Comparison of ENCODE assay signal across 32 cellular contexts in the genomic region with DNA sequence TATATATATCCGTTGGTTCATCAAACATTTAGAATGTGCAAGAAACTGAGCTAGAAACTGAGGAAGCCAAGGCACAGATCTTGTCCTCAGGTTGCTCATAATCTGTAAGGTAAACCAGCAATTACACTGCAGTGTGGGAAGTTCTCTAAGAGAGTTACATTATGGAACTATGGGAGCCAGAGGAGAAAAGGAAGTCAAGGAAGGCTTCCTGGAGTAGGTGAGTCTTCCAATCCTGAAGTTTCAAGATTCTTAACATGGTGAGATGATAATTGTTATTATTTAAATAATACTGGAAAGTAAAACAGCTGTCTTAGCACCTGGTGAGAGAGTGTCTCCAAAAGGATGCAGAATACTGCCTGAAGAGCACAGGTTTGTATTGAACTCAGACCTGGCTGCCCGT. TPM values are rescaled to one million over a fixed set of nuclear protein-coding genes. Genes with fewer than 3 reads are reported as not detected.
"Had no signal": no experiment of that assay in that cellular context is flagged by ENCODE, and none has a peak within 500 bp of the region (broad histone marks: within the 10 kb centered on the region; RNA-seq: fewer than 3 reads in every experiment).

No MANE protein-coding gene starts in this region.

- DNase-seq: stimulated activated CD4-positive, alpha-beta T cell treated with anti-CD3 and anti-CD28 coated beads, Interleukin-2, amount 100 ng/mL, for 48 hours; stimulated activated CD4-positive, alpha-beta T cell treated with anti-CD3 and anti-CD28 coated beads, Interleukin-4, amount 100 ng/mL, for 1 hour; stimulated activated CD4-positive, alpha-beta T cell treated with anti-CD3 and anti-CD28 coated beads, Interleukin-4, amount 100 ng/mL, for 24 hours; stimulated activated CD4-positive, alpha-beta T cell treated with anti-CD3 and anti-CD28 coated beads, Interleukin-4, amount 100 ng/mL, for 4 hours; stimulated activated CD8-positive, alpha-beta memory T cell treated with anti-CD3 and anti-CD28 coated beads, Interleukin-4, amount 100 ng/mL, for 48 hours; stimulated activated naive B cell treated with anti-CD40 and anti-IgM and Interleukin-4, amounts not matched to agents 10 μg/mL and 1 μg/mL and 100 μg/mL, for 72 hours; stimulated activated naive CD4-positive, alpha-beta T cell; stimulated activated naive CD4-positive, alpha-beta T cell treated with Interleukin-2 at 50 U/mL for 16 hours; stimulated activated naive CD8-positive, alpha-beta T cell treated with anti-CD3 and anti-CD28 coated beads, Interleukin-15, amount 100 ng/mL, for 72 hours; stimulated activated naive CD8-positive, alpha-beta T cell treated with anti-CD3 and anti-CD28 coated beads, Interleukin-15, Interleukin-2, amounts not matched to agents 100 U/mL and 50 U/mL, for 24 hours; stomach; substantia nigra; testis; thyroid gland; tibial artery; transverse colon; trophoblast cell; upper lobe of left lung; upper lobe of right lung; uterus had no signal

- H3K4me3 Mint-ChIP-seq: stimulated activated effector memory CD8-positive, alpha-beta T cell treated with anti-CD3 and anti-CD28 coated beads, Interleukin-12 subunit alpha, Interleukin-12 subunit beta, amount 100 ng/mL, for 72 hours; stimulated activated memory B cell treated with anti-CD40 and anti-IgM and Interleukin-4, amounts not matched to agents 10 μg/mL and 1 μg/mL and 100 μg/mL, for 72 hours; stimulated activated naive B cell treated with anti-CD40 and anti-IgM and Interleukin-4, amounts not matched to agents 10 μg/mL and 1 μg/mL and 100 μg/mL, for 72 hours; stimulated activated naive CD8-positive, alpha-beta T cell treated with anti-CD3 and anti-CD28 coated beads, Interleukin-15, amount 100 ng/mL, for 72 hours; stimulated activated naive CD8-positive, alpha-beta T cell treated with anti-CD3 and anti-CD28 coated beads, Interleukin-15, Interleukin-2, amounts not matched to agents 100 ng/mL and 50 ng/mL, for 24 hours; type B pancreatic cell had no signal

- H3K27ac Mint-ChIP-seq: stimulated activated effector memory CD8-positive, alpha-beta T cell treated with anti-CD3 and anti-CD28 coated beads, Interleukin-12 subunit alpha, Interleukin-12 subunit beta, amount 100 ng/mL, for 72 hours; stimulated activated memory B cell treated with anti-CD40 and anti-IgM and Interleukin-4, amounts not matched to agents 10 μg/mL and 1 μg/mL and 100 μg/mL, for 72 hours; stimulated activated naive B cell treated with anti-CD40 and anti-IgM and Interleukin-4, amounts not matched to agents 10 μg/mL and 1 μg/mL and 100 μg/mL, for 72 hours; stimulated activated naive CD8-positive, alpha-beta T cell treated with anti-CD3 and anti-CD28 coated beads, Interleukin-15, Interleukin-2, amounts not matched to agents 100 ng/mL and 50 ng/mL, for 24 hours; type B pancreatic cell had no signal

- H3K4me1 ChIP-seq: stomach, thyroid gland, tibial nerve, upper lobe of left lung, upper lobe of right lung, uterus, vagina had no signal

- H3K27me3 ChIP-seq: stomach, suprapubic skin, testis, thyroid gland, tibial artery, tibial nerve, transverse colon, upper lobe of left lung, upper lobe of right lung, uterus, vagina had no signal

- H3K36me3 Mint-ChIP-seq: stimulated activated effector memory CD8-positive, alpha-beta T cell treated with anti-CD3 and anti-CD28 coated beads, Interleukin-12 subunit alpha, Interleukin-12 subunit beta, amount 100 ng/mL, for 72 hours; stimulated activated memory B cell treated with anti-CD40 and anti-IgM and Interleukin-4, amounts not matched to agents 10 μg/mL and 1 μg/mL and 100 μg/mL, for 72 hours; stimulated activated naive B cell treated with anti-CD40 and anti-IgM and Interleukin-4, amounts not matched to agents 10 μg/mL and 1 μg/mL and 100 μg/mL, for 72 hours; type B pancreatic cell had no signal

- H3K4me3 ChIP-seq: stomach, suprapubic skin, testis, thoracic aorta, thyroid gland, tibial artery, tibial nerve, transverse colon, upper lobe of left lung, upper lobe of right lung, uterus, vagina had no signal

- H3K9me3 ChIP-seq: stomach, suprapubic skin, testis, thoracic aorta, thyroid gland, tibial artery, tibial nerve, transverse colon, upper lobe of left lung, upper lobe of right lung, uterus, vagina had no signal

- ATAC-seq: stimulated activated effector memory CD8-positive, alpha-beta T cell treated with anti-CD3 and anti-CD28 coated beads, Interleukin-12 subunit alpha, Interleukin-12 subunit beta, amount 100 ng/mL, for 72 hours; stimulated activated memory B cell treated with anti-CD40 and anti-IgM and Interleukin-4, amounts not matched to agents 10 μg/mL and 1 μg/mL and 100 μg/mL, for 72 hours; stimulated activated naive B cell treated with anti-CD40 and anti-IgM and Interleukin-4, amounts not matched to agents 10 μg/mL and 1 μg/mL and 100 μg/mL, for 72 hours; stimulated activated naive CD8-positive, alpha-beta T cell treated with anti-CD3 and anti-CD28 coated beads, Interleukin-15, amount 100 ng/mL, for 72 hours; stimulated activated naive CD8-positive, alpha-beta T cell treated with anti-CD3 and anti-CD28 coated beads, Interleukin-15, Interleukin-2, amounts not matched to agents 100 U/mL and 50 U/mL, for 24 hours; upper lobe of right lung had no signal

- H3K27ac ChIP-seq: stomach, suprapubic skin, testis, thoracic aorta, thyroid gland, tibial artery, tibial nerve, transverse colon, upper lobe of left lung, upper lobe of right lung, uterus, vagina had no signal

- H3K9me3 Mint-ChIP-seq: stimulated activated effector memory CD8-positive, alpha-beta T cell treated with anti-CD3 and anti-CD28 coated beads, Interleukin-12 subunit alpha, Interleukin-12 subunit beta, amount 100 ng/mL, for 72 hours; stimulated activated memory B cell treated with anti-CD40 and anti-IgM and Interleukin-4, amounts not matched to agents 10 μg/mL and 1 μg/mL and 100 μg/mL, for 72 hours; stimulated activated naive B cell treated with anti-CD40 and anti-IgM and Interleukin-4, amounts not matched to agents 10 μg/mL and 1 μg/mL and 100 μg/mL, for 72 hours; stimulated activated naive CD8-positive, alpha-beta T cell treated with anti-CD3 and anti-CD28 coated beads, Interleukin-15, amount 100 ng/mL, for 72 hours; stimulated activated naive CD8-positive, alpha-beta T cell treated with anti-CD3 and anti-CD28 coated beads, Interleukin-15, Interleukin-2, amounts not matched to agents 100 ng/mL and 50 ng/mL, for 24 hours; type B pancreatic cell had no signal

- H3K36me3 ChIP-seq: stomach, suprapubic skin, thoracic aorta, thyroid gland, tibial artery, tibial nerve, transverse colon, upper lobe of left lung, upper lobe of right lung, uterus, vagina had no signal

- FAIRE-seq: urothelium cell line had no signal

- H3K27me3 Mint-ChIP-seq: type B pancreatic cell had no signal

RNA-seq across cellular contexts. Expression of gene PDE6A, which starts 44.2 kb away (rescaled TPM):
- total RNA-seq: subcutaneous adipose tissue, temporal lobe, thoracic aorta, thyroid gland, upper lobe of left lung, ureter had no signal
